Comparison of ENCODE assay signal across 16 cellular contexts in the genomic region with DNA sequence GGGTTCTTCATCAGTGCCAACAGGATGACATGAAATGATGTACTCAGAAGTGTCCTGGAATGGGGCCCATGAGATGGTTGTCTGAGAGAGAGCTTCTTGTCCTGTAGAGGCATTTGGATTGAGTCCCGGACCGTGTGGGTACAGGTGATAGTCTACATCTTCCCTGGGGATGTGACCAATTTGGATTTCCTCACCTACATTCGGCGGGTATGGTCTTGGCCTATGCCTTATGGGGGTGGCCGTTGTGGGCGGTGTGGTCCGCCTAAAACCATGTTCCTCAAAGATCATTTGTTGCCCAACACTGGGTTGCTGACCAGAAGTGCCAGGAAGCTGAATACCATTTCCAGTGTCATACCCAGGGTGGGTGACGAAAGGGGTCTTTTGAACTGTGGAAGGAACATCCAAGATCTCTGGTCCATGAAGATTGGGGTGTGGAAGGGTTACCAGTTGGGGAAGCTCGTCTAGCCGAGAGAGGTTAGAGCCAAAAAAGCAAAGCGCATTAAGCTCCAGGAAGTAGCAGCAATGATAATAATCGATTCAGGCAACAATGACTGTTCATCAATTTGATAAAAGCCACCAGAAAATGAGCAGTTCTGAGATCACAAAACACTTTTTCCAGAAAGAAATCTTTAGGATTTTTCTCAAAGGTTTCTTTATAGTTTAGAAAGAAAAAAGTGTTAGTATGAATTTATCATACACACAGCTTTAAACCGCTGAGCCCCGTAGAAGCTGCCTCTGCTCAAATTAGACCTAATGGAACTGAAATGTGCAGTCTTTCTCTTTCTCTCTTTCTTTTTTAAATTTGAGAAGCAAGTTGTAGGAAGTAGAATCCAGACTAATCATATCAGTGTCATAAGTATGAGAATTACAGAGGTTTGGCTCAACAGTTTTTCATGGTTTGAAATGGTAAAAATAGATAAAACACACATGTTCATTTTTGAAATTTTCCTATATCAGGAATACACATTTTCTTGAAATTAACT.
A peak's percentile ranks its signal among the peaks of the same experiment; 100 is the strongest.
DNase-seq lines count a peak whose midpoint lies in the region; ATAC-seq, FAIRE-seq and TF ChIP-seq lines count a peak whose summit lies in the region.
"Had no signal": no experiment of that assay in that cellular context is flagged by ENCODE, and none has a peak within 500 bp of the region (broad histone marks: within the 10 kb centered on the region; RNA-seq: fewer than 3 reads in every experiment).

No MANE protein-coding gene starts in this region.

- H3K79me2 ChIP-seq in smooth muscle cell (ENCODE audit: low read depth) = peaks cover 15% of the 10 kb centered on the region

- peaks cover 95% of the 10 kb centered on the region for H3F3A ChIP-seq in smooth muscle cell (ENCODE audit: low read depth)

- peaks cover 94% of the 10 kb centered on the region for H3K36me3 ChIP-seq in brain microvascular endothelial cell (replicated peaks)
- H3K36me3 ChIP-seq in right lobe of liver = peaks cover 23 to 100% (median 60%) of the 10 kb centered on the region in 4 donors
- H3K36me3 ChIP-seq in smooth muscle cell (ENCODE audit: low read depth) = peaks cover 81% of the 10 kb centered on the region

- in situ Hi-C loops in brain microvascular endothelial cell (cut with HindIII; ENCODE audit: low pct_ligation_motif_present, low sequenced_read_pairs) = no loop called here

- DNase-seq in brain microvascular endothelial cell (peak; percentile 55), right lobe of liver (no peak), smooth muscle cell (lab: John Stamatoyannopoulos, UW; ENCODE audit: unreplicated experiment) (no peak), hippocampal formation (lab: John Stamatoyannopoulos, UW) (no peak), NCI-H774 (lab: John Stamatoyannopoulos, UW) (no peak), RCC 7860 (ENCODE audit: low spot score) (no peak)
- DNase-seq: CD4-positive, alpha-beta T cell; DMS79; NCI-H1105 treated with DMSO at 0.1 percent for 48 hours; NCI-H187; NCI-H345; NCI-H69 had no signal

- no peak overlapping the region for H2AFZ ChIP-seq in smooth muscle cell (ENCODE audit: low read depth)

- H3K4me3 ChIP-seq in brain microvascular endothelial cell (ENCODE audit: low read depth, low read length) (no peak overlapping the region), right lobe of liver (no peak overlapping the region), smooth muscle cell (no peak overlapping the region)

- TF ChIP-seq CTCF in brain microvascular endothelial cell (IDR thresholded peaks at IDR 0.05; ENCODE audit: low read depth, low read length, missing control alignments) = no peak
- TF ChIP-seq CTCF in right lobe of liver (IDR thresholded peaks at IDR 0.05) = no peak
- TF ChIP-seq CTCF in smooth muscle cell (IDR thresholded peaks at IDR 0.05; ENCODE audit: borderline replicate concordance, insufficient read depth, poor library complexity, severe bottlenecking) = no peak

- peak; percentile 76 for ATAC-seq in GM19395 (IDR thresholded peaks at IDR 0.05; ENCODE audit: unreplicated experiment)
- peak in 3 of 4 donors; percentile 14 to 27 (median 18) for ATAC-seq in right lobe of liver

- H3K27ac ChIP-seq in brain microvascular endothelial cell (no peak overlapping the region), right lobe of liver (no peak overlapping the region), smooth muscle cell (ENCODE audit: low read depth) (peak overlapping the region; percentile 84)
- H3K27ac ChIP-seq: RWPE1 had no signal

- WGBS in right lobe of liver (ENCODE audit: insufficient coverage, low coverage, low lambda C conversion rate, missing lambda C conversion rate) = 73% methylated on average over 6 of the region's 14 CpGs
- WGBS in smooth muscle cell (ENCODE audit: low lambda C conversion rate) = 89% methylated on average over 14 of the region's 14 CpGs

- no peak for FAIRE-seq in RCC 7860 (lab: Jason Lieb, UNC)
- FAIRE-seq: D721Med, H1 had no signal

- no peaks in the 10 kb centered on the region for H3K4me1 ChIP-seq in right lobe of liver
- H3K4me1 ChIP-seq in smooth muscle cell (ENCODE audit: low read depth) = no peaks in the 10 kb centered on the region

- intact Hi-C loops in right lobe of liver (cut with DNase I) = no loop called here

- H3K27me3 ChIP-seq in brain microvascular endothelial cell (replicated peaks) = no peaks in the 10 kb centered on the region
- no peaks in the 10 kb centered on the region for H3K27me3 ChIP-seq in right lobe of liver
- no peaks in the 10 kb centered on the region for H3K27me3 ChIP-seq in smooth muscle cell (ENCODE audit: low read depth)

- H3K9me3 ChIP-seq in right lobe of liver (no peaks in the 10 kb centered on the region), smooth muscle cell (replicated peaks; ENCODE audit: low read depth) (no peaks in the 10 kb centered on the region)

- no peak overlapping the region for H3K4me2 ChIP-seq in smooth muscle cell

- no peak for TF ChIP-seq POLR2A in right lobe of liver (IDR thresholded peaks at IDR 0.05)

- peaks cover 100% of the 10 kb centered on the region for H4K20me1 ChIP-seq in smooth muscle cell (ENCODE audit: low read depth)

- no peak overlapping the region for H3K9ac ChIP-seq in smooth muscle cell (ENCODE audit: low read depth)
